Comparison of ENCODE assay signal across 18 cellular contexts in the genomic region with DNA sequence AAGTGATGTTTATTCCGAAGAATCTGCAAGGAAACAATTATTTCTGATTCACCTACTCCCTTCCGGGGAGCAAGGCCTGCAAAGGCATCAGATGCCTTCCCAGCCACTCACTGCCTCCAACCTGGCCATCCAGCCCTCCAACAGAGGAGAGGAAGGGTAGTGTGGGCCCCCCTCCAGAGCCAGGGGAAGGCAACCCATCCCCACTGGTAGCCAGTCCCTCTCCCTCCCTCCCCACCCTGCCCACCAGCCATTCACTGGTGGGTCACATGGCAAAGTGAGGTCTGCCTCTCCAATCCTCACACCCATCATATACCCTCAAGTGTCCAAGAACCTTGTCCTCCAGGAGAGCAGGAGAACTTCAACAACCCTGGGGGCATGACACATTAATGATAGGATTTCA. TPM values are rescaled to one million over a fixed set of nuclear protein-coding genes. Genes with fewer than 3 reads are reported as not detected.
DNase-seq lines count a peak whose midpoint lies in the region; ATAC-seq and TF ChIP-seq lines count a peak whose summit lies in the region.
"Had no signal": no experiment of that assay in that cellular context is flagged by ENCODE, and none has a peak within 500 bp of the region (broad histone marks: within the 10 kb centered on the region; RNA-seq: fewer than 3 reads in every experiment).

No MANE protein-coding gene starts in this region.

- H3K27ac Mint-ChIP-seq in activated naive CD8-positive, alpha-beta T cell treated with anti-CD3 and anti-CD28 coated beads, Interleukin-2, amount 10 ng/mL, durations not matched to agents 7 days and 5 days: no peak overlapping the region
- H3K27ac Mint-ChIP-seq in activated naive CD8-positive, alpha-beta T cell treated with anti-CD3 and anti-CD28 coated beads for 36 hours: no peak overlapping the region
- no peak overlapping the region for H3K27ac Mint-ChIP-seq in activated T-helper 17 cell treated with anti-CD3 and anti-CD28 coated beads, Interleukin-2, amount 50 U/mL, for 72 hours
- H3K27ac Mint-ChIP-seq in naive thymus-derived CD4-positive, alpha-beta T cell: peak overlapping the region in 2 of 9 donors; percentile 51 to 57
- no peak overlapping the region for H3K27ac Mint-ChIP-seq in type B pancreatic cell

- H3K36me3 ChIP-seq in naive thymus-derived CD4-positive, alpha-beta T cell (ENCODE audit: control insufficient read depth in 2 of 3, insufficient read depth in 3 of 3, low read length in 3 of 3): no peaks in the 10 kb centered on the region

- no peaks in the 10 kb centered on the region for H3K9me3 Mint-ChIP-seq in activated naive CD8-positive, alpha-beta T cell treated with anti-CD3 and anti-CD28 coated beads, Interleukin-2, amount 10 ng/mL, durations not matched to agents 7 days and 5 days
- H3K9me3 Mint-ChIP-seq in activated naive CD8-positive, alpha-beta T cell treated with anti-CD3 and anti-CD28 coated beads for 36 hours: no peaks in the 10 kb centered on the region
- H3K9me3 Mint-ChIP-seq in activated T-helper 17 cell treated with anti-CD3 and anti-CD28 coated beads, Interleukin-2, amount 50 U/mL, for 72 hours: no peaks in the 10 kb centered on the region
- no peaks in the 10 kb centered on the region for H3K9me3 Mint-ChIP-seq in naive thymus-derived CD4-positive, alpha-beta T cell
- H3K9me3 Mint-ChIP-seq in type B pancreatic cell: no peaks in the 10 kb centered on the region

- peak; percentile 13 for DNase-seq in activated naive CD8-positive, alpha-beta T cell treated with anti-CD3 and anti-CD28 coated beads, Interleukin-2, amount 10 ng/mL, durations not matched to agents 7 days and 5 days
- no peak for DNase-seq in activated naive CD8-positive, alpha-beta T cell treated with anti-CD3 and anti-CD28 coated beads for 36 hours
- peak in 1 of 9 donors; percentile 7 for DNase-seq in naive thymus-derived CD4-positive, alpha-beta T cell
- DNase-seq in type B pancreatic cell (ENCODE audit: extremely low spot score, unreplicated experiment): peak; percentile 34
- no peak for DNase-seq in NCI-H748 (lab: John Stamatoyannopoulos, UW; ENCODE audit: unreplicated experiment)
- no peak for DNase-seq in NCI-H526 treated with DMSO at 0.1 percent for 48 hours (lab: John Stamatoyannopoulos, UW)
- DNase-seq in NCI-H1436 (lab: John Stamatoyannopoulos, UW): no peak
- DNase-seq: activated CD4-positive, alpha-beta T cell treated with anti-CD3 and anti-CD28 coated beads, Interleukin-2, amount 50 U/mL, for 48 hours; DND-41; mesenchymal stem cell; NCI-H1417 treated with DMSO at 0.1 percent for 48 hours; retina; stimulated activated CD4-positive, alpha-beta T cell treated with anti-CD3 and anti-CD28 coated beads, Interleukin-15, amount 100 ng/mL, for 24 hours; stimulated activated naive CD8-positive, alpha-beta T cell treated with anti-CD3 and anti-CD28 coated beads, Interleukin-15, Interleukin-2, amounts not matched to agents 100 U/mL and 50 U/mL, for 24 hours; SW 1271 had no signal

- H3K27me3 ChIP-seq in naive thymus-derived CD4-positive, alpha-beta T cell (ENCODE audit: control insufficient read depth in 2 of 2, insufficient read depth in 2 of 2, low read length in 2 of 2): peaks cover 0 to 5% of the 10 kb centered on the region in 2 donors

- H3K27ac ChIP-seq in naive thymus-derived CD4-positive, alpha-beta T cell (ENCODE audit: low read depth, low read length): no peak overlapping the region
- H3K27ac ChIP-seq: hepatocyte had no signal

- H3K4me1 ChIP-seq in naive thymus-derived CD4-positive, alpha-beta T cell (ENCODE audit: control insufficient read depth in 2 of 2, insufficient read depth in 2 of 2, low read length in 2 of 2): peaks cover 0 to 20% of the 10 kb centered on the region in 2 donors

- peaks cover 30% of the 10 kb centered on the region for H3K4me1 Mint-ChIP-seq in activated naive CD8-positive, alpha-beta T cell treated with anti-CD3 and anti-CD28 coated beads, Interleukin-2, amount 10 ng/mL, durations not matched to agents 7 days and 5 days
- peaks cover 25% of the 10 kb centered on the region for H3K4me1 Mint-ChIP-seq in activated naive CD8-positive, alpha-beta T cell treated with anti-CD3 and anti-CD28 coated beads for 36 hours
- H3K4me1 Mint-ChIP-seq in activated T-helper 17 cell treated with anti-CD3 and anti-CD28 coated beads, Interleukin-2, amount 50 U/mL, for 72 hours: peaks cover 25% of the 10 kb centered on the region
- peaks cover 23 to 41% (median 29%) of the 10 kb centered on the region in 7 donors for H3K4me1 Mint-ChIP-seq in naive thymus-derived CD4-positive, alpha-beta T cell
- peaks cover 12% of the 10 kb centered on the region for H3K4me1 Mint-ChIP-seq in type B pancreatic cell (ENCODE audit: unreplicated experiment)

- peaks cover 42% of the 10 kb centered on the region for H3K27me3 Mint-ChIP-seq in activated naive CD8-positive, alpha-beta T cell treated with anti-CD3 and anti-CD28 coated beads, Interleukin-2, amount 10 ng/mL, durations not matched to agents 7 days and 5 days
- H3K27me3 Mint-ChIP-seq in activated naive CD8-positive, alpha-beta T cell treated with anti-CD3 and anti-CD28 coated beads for 36 hours: peaks cover 26% of the 10 kb centered on the region
- H3K27me3 Mint-ChIP-seq in activated T-helper 17 cell treated with anti-CD3 and anti-CD28 coated beads, Interleukin-2, amount 50 U/mL, for 72 hours: peaks cover 24% of the 10 kb centered on the region
- H3K27me3 Mint-ChIP-seq in naive thymus-derived CD4-positive, alpha-beta T cell: peaks cover 18 to 67% (median 27%) of the 10 kb centered on the region in 5 donors
- H3K27me3 Mint-ChIP-seq in type B pancreatic cell: peaks cover 78% of the 10 kb centered on the region

- H3K36me3 Mint-ChIP-seq in activated naive CD8-positive, alpha-beta T cell treated with anti-CD3 and anti-CD28 coated beads, Interleukin-2, amount 10 ng/mL, durations not matched to agents 7 days and 5 days: no peaks in the 10 kb centered on the region
- no peaks in the 10 kb centered on the region for H3K36me3 Mint-ChIP-seq in activated naive CD8-positive, alpha-beta T cell treated with anti-CD3 and anti-CD28 coated beads for 36 hours
- H3K36me3 Mint-ChIP-seq in activated T-helper 17 cell treated with anti-CD3 and anti-CD28 coated beads, Interleukin-2, amount 50 U/mL, for 72 hours (ENCODE audit: low read depth): no peaks in the 10 kb centered on the region
- no peaks in the 10 kb centered on the region for H3K36me3 Mint-ChIP-seq in naive thymus-derived CD4-positive, alpha-beta T cell
- H3K36me3 Mint-ChIP-seq in type B pancreatic cell: no peaks in the 10 kb centered on the region

- no peak overlapping the region for H3K4me3 Mint-ChIP-seq in activated naive CD8-positive, alpha-beta T cell treated with anti-CD3 and anti-CD28 coated beads, Interleukin-2, amount 10 ng/mL, durations not matched to agents 7 days and 5 days
- H3K4me3 Mint-ChIP-seq in activated naive CD8-positive, alpha-beta T cell treated with anti-CD3 and anti-CD28 coated beads for 36 hours: no peak overlapping the region
- peak overlapping the region; percentile 99 for H3K4me3 Mint-ChIP-seq in activated T-helper 17 cell treated with anti-CD3 and anti-CD28 coated beads, Interleukin-2, amount 50 U/mL, for 72 hours
- peak overlapping the region in 6 of 10 donors; percentile 70 to 98 (median 84) for H3K4me3 Mint-ChIP-seq in naive thymus-derived CD4-positive, alpha-beta T cell
- peak overlapping the region; percentile 90 for H3K4me3 Mint-ChIP-seq in type B pancreatic cell

- ATAC-seq in activated naive CD8-positive, alpha-beta T cell treated with anti-CD3 and anti-CD28 coated beads, Interleukin-2, amount 10 ng/mL, durations not matched to agents 7 days and 5 days (ENCODE audit: low read depth): no peak
- ATAC-seq in activated T-helper 17 cell treated with anti-CD3 and anti-CD28 coated beads, Interleukin-2, amount 50 U/mL, for 72 hours (replicated peaks): no peak
- ATAC-seq in naive thymus-derived CD4-positive, alpha-beta T cell: no peak
- ATAC-seq: stimulated activated naive CD8-positive, alpha-beta T cell treated with anti-CD3 and anti-CD28 coated beads, Interleukin-15, Interleukin-2, amounts not matched to agents 100 U/mL and 50 U/mL, for 24 hours had no signal

- no peaks in the 10 kb centered on the region for H3K9me3 ChIP-seq in naive thymus-derived CD4-positive, alpha-beta T cell (ENCODE audit: control insufficient read depth in 2 of 3, low read length in 3 of 3)

- intact Hi-C loops in naive thymus-derived CD4-positive, alpha-beta T cell (cut with micrococcal nuclease): loop anchor here (5.0 to 10.0 kb wide), 5 partner anchors 152 to 485 kb away; partner anchors contain the start of gene ZBTB47 (in 1 of the 2)

- CTCF ChIA-PET in naive thymus-derived CD4-positive, alpha-beta T cell (lab: Charles Lee): interaction anchor here (0.6 to 3.4 kb wide), 4 partner anchors 9 to 47 kb away, joined by 3 to 136 read pairs (median 59); no protein-coding TSS in a partner anchor

- no peak for TF ChIP-seq CTCF in type B pancreatic cell (conservative IDR thresholded peaks at IDR 0.05)

- POLR2A ChIA-PET in activated naive CD8-positive, alpha-beta T cell treated with anti-CD3 and anti-CD28 coated beads, Interleukin-2, amount 10 ng/mL, durations not matched to agents 7 days and 5 days (lab: Charles Lee): no interaction called here
- POLR2A ChIA-PET in naive thymus-derived CD4-positive, alpha-beta T cell (lab: Charles Lee): interaction anchor here (0.5 to 5.1 kb wide), 4 partner anchors 31 to 59 kb away, joined by 3 to 82 read pairs (median 31); no protein-coding TSS in a partner anchor

- no peak overlapping the region for H3K4me3 ChIP-seq in naive thymus-derived CD4-positive, alpha-beta T cell (ENCODE audit: low read length)
- H3K4me3 ChIP-seq: hepatocyte had no signal

RNA-seq across cellular contexts. Expression of gene VIPR1, which starts 2.4 kb away (rescaled TPM):
- 10 to 100 TPM; 22.3 to 26.9 TPM for total RNA-seq in activated naive CD8-positive, alpha-beta T cell treated with anti-CD3 and anti-CD28 coated beads, Interleukin-2, amount 10 ng/mL, durations not matched to agents 7 days and 5 days
- 1 to 10 TPM; 6.0 to 6.6 TPM for total RNA-seq in activated naive CD8-positive, alpha-beta T cell treated with anti-CD3 and anti-CD28 coated beads for 36 hours
- 10 to 100 TPM in 1 of 2 donors, 1 to 10 TPM in 1; 1.9 to 12.1 TPM for total RNA-seq in activated T-helper 17 cell treated with anti-CD3 and anti-CD28 coated beads, Interleukin-2, amount 50 U/mL, for 72 hours
- total RNA-seq in naive thymus-derived CD4-positive, alpha-beta T cell: 100 to 1,000 TPM in 2 of 5 experiments, 10 to 100 TPM in 2, 1 to 10 TPM in 1; 8.0 to 133 (median 70.5) TPM
- 10 to 100 TPM; 30.5 to 44.8 TPM for polyA plus RNA-seq in naive thymus-derived CD4-positive, alpha-beta T cell
- 4.7 and 5.6 TPM in 2 replicates for total RNA-seq in type B pancreatic cell (ENCODE audit: low replicate concordance)
- total RNA-seq: LHCN-M2 had no signal

Comparison
In these comparisons a context has a peak if more than half of its experiments do, and no peak if none do; other contexts are left out.
1. DNase-seq: peak in activated naive CD8-positive, alpha-beta T cell treated with anti-CD3 and anti-CD28 coated beads, Interleukin-2, amount 10 ng/mL, durations not matched to agents 7 days and 5 days (single experiment) and type B pancreatic cell (single experiment); none in activated naive CD8-positive, alpha-beta T cell treated with anti-CD3 and anti-CD28 coated beads for 36 hours (single experiment), NCI-H748 (single experiment), NCI-H526 treated with DMSO at 0.1 percent for 48 hours (single experiment) and NCI-H1436 (single experiment).
2. H3K4me3 Mint-ChIP-seq: peak in activated T-helper 17 cell treated with anti-CD3 and anti-CD28 coated beads, Interleukin-2, amount 50 U/mL, for 72 hours (single experiment), naive thymus-derived CD4-positive, alpha-beta T cell (6 of 10) and type B pancreatic cell (single experiment); none in activated naive CD8-positive, alpha-beta T cell treated with anti-CD3 and anti-CD28 coated beads, Interleukin-2, amount 10 ng/mL, durations not matched to agents 7 days and 5 days (single experiment) and activated naive CD8-positive, alpha-beta T cell treated with anti-CD3 and anti-CD28 coated beads for 36 hours (single experiment).